ENCODE assay signal across 20 cellular contexts in genomic region chrX:148035371-148035770, GRCh38. TPM values are rescaled to one million over a fixed set of nuclear protein-coding genes. Genes with fewer than 3 reads are reported as not detected.
DNase-seq lines count a peak whose midpoint lies in the region; ATAC-seq and TF ChIP-seq lines count a peak whose summit lies in the region.
"Had no signal": no experiment of that assay in that cellular context is flagged by ENCODE, and none has a peak within 500 bp of the region (broad histone marks: within the 10 kb centered on the region; RNA-seq: fewer than 3 reads in every experiment).

No MANE protein-coding gene starts in this region.

- H3K9me3 ChIP-seq in right cardiac atrium (ENCODE audit: control insufficient read depth, low read length), result no peaks in the 10 kb centered on the region

- H3K4me1 ChIP-seq in right cardiac atrium (ENCODE audit: control insufficient read depth, insufficient read depth, low read length), result peaks cover 2% of the 10 kb centered on the region

- intact Hi-C loops in left cardiac atrium (cut with DNase I) (no loop called here), right cardiac atrium (cut with DNase I) (no loop called here)

- ATAC-seq in left cardiac atrium (peak; percentile 59 to 92), right cardiac atrium (peak; percentile 47 to 74), GM18873 (IDR thresholded peaks at IDR 0.05; ENCODE audit: low FRiP score, unreplicated experiment) (no peak)

- DNase-seq in LNCaP clone FGC (ENCODE audit: low read depth) (peak; percentile 39), OCI-M1 (lab: John Stamatoyannopoulos, UW) (peak; percentile 26), left cardiac atrium (no peak), right cardiac atrium (peak in 1 of 3 donors; percentile 26), HPDE6-E6E7 (ENCODE audit: extremely low spot score) (no peak), erythroblast (lab: John Stamatoyannopoulos, UW) (no peak)
- DNase-seq: C1 segment of cervical spinal cord; Calu3; CD4-positive, alpha-beta memory T cell; COR-L47; DMS53; DND-41; GM23248; H7; HCEC 1CT had no signal

- no peak for TF ChIP-seq POLR2A in erythroblast (IDR thresholded peaks at IDR 0.05; ENCODE audit: low read length)

- H3K27me3 ChIP-seq in right cardiac atrium (ENCODE audit: control insufficient read depth, insufficient read depth), result no peaks in the 10 kb centered on the region

- H3K4me3 ChIP-seq in LNCaP clone FGC (ENCODE audit: low read depth, low read length) (no peak overlapping the region), right cardiac atrium (ENCODE audit: low read length) (no peak overlapping the region)
- H3K4me3 ChIP-seq: GM23248 had no signal

- no peak overlapping the region for H3K27ac ChIP-seq in right cardiac atrium (ENCODE audit: low read length)
- H3K27ac ChIP-seq: GM23248 had no signal

- WGBS in right cardiac atrium, result 35% methylated on average over 2 of the region's 2 CpGs

- TF ChIP-seq CTCF in LNCaP clone FGC (IDR thresholded peaks at IDR 0.05; ENCODE audit: control insufficient read depth, extremely low read depth, insufficient read depth), result no peak

RNA-seq across cellular contexts. Expression of gene FMR1NB, which starts 54.2 kb away (rescaled TPM):
- not detected for total RNA-seq in left cardiac atrium
- not detected for total RNA-seq in right cardiac atrium
- not detected for polyA plus RNA-seq in right cardiac atrium
- total RNA-seq: A172; A673; Calu3; CD4-positive, alpha-beta memory T cell; GM23248; H1; H7 had no signal
- polyA plus RNA-seq: BJ; CD4-positive, alpha-beta memory T cell; GM23248; H1 had no signal

Comparison
In these comparisons a context has a peak if more than half of its experiments do, and no peak if none do; other contexts are left out.
1. DNase-seq: peak in LNCaP clone FGC (single experiment) and OCI-M1 (single experiment); none in left cardiac atrium (single experiment), HPDE6-E6E7 (single experiment) and erythroblast (0 of 2).